Comparison of ENCODE assay signal across 1 cellular context in genomic region chr1:50969611-50970507, GRCh38.
TF ChIP-seq lines count a peak whose summit lies in the region.

TSS of gene CDKN2C (plus strand) at chr1:50970245. CDS start at chr1:50970369, 124 bp downstream.

TF ChIP-seq in GM12878, 131 proteins besides CTCF, POLR2A, EP300 and RAD21 (continued from another document):
- TF ChIP-seq SMARCA5 (IDR thresholded peaks at IDR 0.05) (0 out of 2 replicates have a peak, but pooled peaks have one; percentile 37), MTA3 (IDR thresholded peaks at IDR 0.05; ENCODE audit: borderline replicate concordance, low read length) (0 out of 2 replicates have a peak, but pooled peaks have one; percentile 12), BRCA1 (IDR thresholded peaks at IDR 0.05; ENCODE audit: low read depth, low read length) (no peak), LARP7 (IDR thresholded peaks at IDR 0.05) (0 out of 2 replicates have a peak, but pooled peaks have one; percentile 35), TAF1 (IDR thresholded peaks at IDR 0.05; ENCODE audit: borderline replicate concordance, low read depth, low read length) (peak; percentile 57; the same call in 1 of the 2 replicates), CREB1 (IDR thresholded peaks at IDR 0.05; ENCODE audit: low read depth) (0 out of 2 replicates have a peak, but pooled peaks have one; percentile 27), NKRF (conservative IDR thresholded peaks at IDR 0.05) (0 out of 2 replicates have a peak, but pooled peaks have one; percentile 50), HDAC6 (IDR thresholded peaks at IDR 0.05; ENCODE audit: unreplicated experiment) (no peak), POLR2AphosphoS5 (IDR thresholded peaks at IDR 0.05; ENCODE audit: low read length) (no peak), TBL1XR1 (IDR thresholded peaks at IDR 0.05; ENCODE audit: low read depth, low read length) (peak; percentile 24; the same call in 1 of the 2 replicates), ZNF384 (IDR thresholded peaks at IDR 0.05; ENCODE audit: borderline replicate concordance, low read depth, low read length) (no peak), RAD51 (IDR thresholded peaks at IDR 0.05) (peak; percentile 74; the same call in 1 of the 2 replicates), MXI1 (IDR thresholded peaks at IDR 0.05; ENCODE audit: low read depth, low read length) (peak; percentile 63)
- TF ChIP-seq, protein P1, sequence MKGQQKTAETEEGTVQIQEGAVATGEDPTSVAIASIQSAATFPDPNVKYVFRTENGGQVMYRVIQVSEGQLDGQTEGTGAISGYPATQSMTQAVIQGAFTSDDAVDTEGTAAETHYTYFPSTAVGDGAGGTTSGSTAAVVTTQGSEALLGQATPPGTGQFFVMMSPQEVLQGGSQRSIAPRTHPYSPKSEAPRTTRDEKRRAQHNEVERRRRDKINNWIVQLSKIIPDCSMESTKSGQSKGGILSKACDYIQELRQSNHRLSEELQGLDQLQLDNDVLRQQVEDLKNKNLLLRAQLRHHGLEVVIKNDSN (IDR thresholded peaks at IDR 0.05; ENCODE audit: borderline replicate concordance, extremely low read length, insufficient read depth, low read depth, low read length): no peak
